In genomic region chr16:51224317-51224716, GRCh38 we compare ENCODE assay signal across 33 cellular contexts.
"Had no signal": no experiment of that assay in that cellular context is flagged by ENCODE, and none has a peak within 500 bp of the region (broad histone marks: within the 10 kb centered on the region; RNA-seq: fewer than 3 reads in every experiment).

No MANE protein-coding gene starts in this region.

- DNase-seq: activated effector memory CD4-positive, alpha-beta T cell treated with anti-CD3 and anti-CD28 coated beads, Interleukin-2, amount 50 U/mL, for 16 hours; activated effector memory CD4-positive, alpha-beta T cell treated with Interleukin-2 at 50 U/mL for 16 hours; activated gamma-delta T cell; activated gamma-delta T cell treated with Interleukin-2 at 50 U/mL for 16 hours; activated naive CD4-positive, alpha-beta T cell; activated naive CD4-positive, alpha-beta T cell treated with anti-CD3 and anti-CD28 coated beads for 36 hours; activated naive CD4-positive, alpha-beta T cell treated with anti-CD3 and anti-CD28 coated beads, Interleukin-2, amount 10 ng/mL, durations not matched to agents 7 days and 5 days; activated naive CD4-positive, alpha-beta T cell treated with anti-CD3 and anti-CD28 coated beads, Interleukin-2, amount 50 U/mL, for 16 hours; activated naive CD4-positive, alpha-beta T cell treated with Interleukin-2 at 50 U/mL for 16 hours; activated naive CD8-positive, alpha-beta T cell treated with anti-CD3 and anti-CD28 coated beads for 36 hours; activated naive CD8-positive, alpha-beta T cell treated with anti-CD3 and anti-CD28 coated beads, Interleukin-2, amount 10 ng/mL, durations not matched to agents 7 days and 5 days; activated naive CD8-positive, alpha-beta T cell treated with anti-CD3 and anti-CD28 coated beads, Interleukin-2, amount 50 U/mL, for 24 hours; activated T-cell treated with anti-CD3 and anti-CD28 coated beads, Interleukin-2, amount 50 U/mL, for 1 hour; activated T-cell treated with anti-CD3 and anti-CD28 coated beads, Interleukin-2, amount 50 U/mL, for 24 hours; activated T-cell treated with anti-CD3 and anti-CD28 coated beads, Interleukin-2, amount 50 U/mL, for 4 hours; activated T-cell treated with anti-CD3 and anti-CD28 coated beads, Interleukin-2, amount 50 U/mL, for 48 hours; activated T-cell treated with anti-CD3 and anti-CD28 coated beads, Interleukin-2, amount 50 U/mL, for 72 hours; adrenal gland; amniotic stem cell; amygdala; anterior cingulate cortex; aorta; body of pancreas; brain microvascular endothelial cell; caudate nucleus; central memory CD4-positive, alpha-beta T cell; cerebellar nuclear complex had no signal

- H3K36me3 ChIP-seq: adrenal gland, ascending aorta, brain microvascular endothelial cell, breast epithelium, cardiac muscle cell had no signal

- H3K27ac ChIP-seq: adrenal gland, ascending aorta, body of pancreas, brain microvascular endothelial cell, breast epithelium, cardiac muscle cell had no signal

- H3K27me3 ChIP-seq: adrenal gland, ascending aorta, body of pancreas, brain microvascular endothelial cell, breast epithelium, cardiac muscle cell had no signal

- FAIRE-seq: astrocyte had no signal

- ATAC-seq: activated naive CD4-positive, alpha-beta T cell treated with anti-CD3 and anti-CD28 coated beads, Interleukin-2, amount 50 U/mL, for 72 hours; activated naive CD8-positive, alpha-beta T cell treated with anti-CD3 and anti-CD28 coated beads, Interleukin-2, amount 50 U/mL, for 24 hours; activated T-cell treated with anti-CD3 and anti-CD28 coated beads, Interleukin-2, amount 50 U/mL, for 4 hours; activated T-cell treated with anti-CD3 and anti-CD28 coated beads, Interleukin-2, amount 50 U/mL, for 72 hours; activated T-helper 17 cell treated with anti-CD3 and anti-CD28 coated beads, Interleukin-2, amount 50 U/mL, for 72 hours; body of pancreas had no signal

- H3K9me3 ChIP-seq: adrenal gland, ascending aorta, body of pancreas, breast epithelium had no signal

- H3K4me1 ChIP-seq: adrenal gland, ascending aorta, body of pancreas, breast epithelium had no signal

- H3K4me3 ChIP-seq: adrenal gland, ascending aorta, body of pancreas, breast epithelium, cardiac muscle cell had no signal
